ENCODE assay signal across 23 cellular contexts in the genomic region with DNA sequence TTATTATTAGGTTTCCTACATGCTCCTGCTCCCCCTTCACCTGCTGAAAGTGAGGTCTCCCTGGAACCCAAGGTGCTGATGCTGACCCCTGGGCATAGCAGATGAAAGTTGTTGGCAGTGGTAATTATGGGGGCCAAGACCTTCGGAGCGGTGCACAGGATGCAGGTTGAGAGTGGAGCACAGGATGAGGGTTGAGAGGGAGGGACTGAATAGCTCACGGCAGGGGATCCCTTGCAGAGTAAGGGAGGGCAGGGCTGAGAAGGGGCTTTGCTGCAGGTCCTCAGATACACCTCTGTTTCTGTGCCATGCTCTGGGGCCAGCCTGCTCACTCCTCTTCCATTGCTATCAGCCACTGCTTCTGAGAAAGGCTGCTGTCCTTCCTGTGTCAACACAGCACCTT.
A peak's percentile ranks its signal among the peaks of the same experiment; 100 is the strongest.
DNase-seq lines count a peak whose midpoint lies in the region; ATAC-seq and TF ChIP-seq lines count a peak whose summit lies in the region.
"Had no signal": no experiment of that assay in that cellular context is flagged by ENCODE, and none has a peak within 500 bp of the region (broad histone marks: within the 10 kb centered on the region; RNA-seq: fewer than 3 reads in every experiment).

No MANE protein-coding gene starts in this region.

- TF ChIP-seq CTCF in GM23338 (conservative IDR thresholded peaks at IDR 0.05; ENCODE audit: low read depth in 2 of 2) = no peak
- TF ChIP-seq CTCF in VCaP (conservative IDR thresholded peaks at IDR 0.05) = no peak

- no peaks in the 10 kb centered on the region for H3K36me3 Mint-ChIP-seq in GM23338 (ENCODE audit: low read depth)
- H3K36me3 Mint-ChIP-seq in effector memory CD8-positive, alpha-beta T cell (ENCODE audit: insufficient read depth) = peaks cover 8% of the 10 kb centered on the region

- DNase-seq in NCI-H345 (lab: John Stamatoyannopoulos, UW) = peak; percentile 30
- DNase-seq in NCI-H345 treated with DMSO at 0.1 percent for 48 hours (lab: John Stamatoyannopoulos, UW; ENCODE audit: unreplicated experiment) = no peak
- DNase-seq in GM23338 (ENCODE audit: low spot score) = peak; percentile 57
- DNase-seq in iPS-NIHi7 (ENCODE audit: extremely low spot score) = peak; percentile 63
- DNase-seq in NCI-H2107 (lab: John Stamatoyannopoulos, UW) = no peak
- DNase-seq in activated gamma-delta T cell (lab: John Stamatoyannopoulos, UW) = no peak
- DNase-seq in effector memory CD8-positive, alpha-beta T cell = no peak
- DNase-seq: activated CD4-positive, CD25-positive, alpha-beta regulatory T cell treated with anti-CD3 and anti-CD28 coated beads, Interleukin-2, amount 50 U/mL, for 72 hours; activated CD8-positive, alpha-beta T cell treated with anti-CD3 and anti-CD28 coated beads, Interleukin-2, amount 10 ng/mL, durations not matched to agents 7 days and 5 days; cerebellar nuclear complex; NCI-H1694; NCI-H2171 treated with DMSO at 0.1 percent for 48 hours; NCI-H82; pancreas; retina; SK-N-SH; stimulated activated CD4-positive, alpha-beta T cell treated with anti-CD3 and anti-CD28 coated beads, Interleukin-1b, Interleukin-23, amount 100 ng/mL, for 48 hours had no signal

- H3K27ac Mint-ChIP-seq in GM23338 = no peak overlapping the region
- H3K27ac Mint-ChIP-seq in effector memory CD8-positive, alpha-beta T cell = no peak overlapping the region
- H3K27ac Mint-ChIP-seq: activated CD8-positive, alpha-beta T cell treated with anti-CD3 and anti-CD28 coated beads, Interleukin-2, amount 10 ng/mL, durations not matched to agents 7 days and 5 days; T-helper 1 cell treated with Interleukin-12 subunit alpha and Interleukin-12 subunit beta and Interleukin-4 antibody, amounts not matched to agents 30 μg/mL and 1 μg/mL, for 36 hours had no signal

- H3K27me3 Mint-ChIP-seq in GM23338 (ENCODE audit: insufficient read depth, low read depth, poor library complexity) = peaks cover 6% of the 10 kb centered on the region
- H3K27me3 Mint-ChIP-seq in effector memory CD8-positive, alpha-beta T cell = no peaks in the 10 kb centered on the region

- H3K4me3 ChIP-seq in GM23338 = no peak overlapping the region
- H3K4me3 ChIP-seq: A549, pancreas, smooth muscle cell, tibial nerve had no signal

- peak; percentile 89 for ATAC-seq in GM23338
- no peak for ATAC-seq in effector memory CD8-positive, alpha-beta T cell (replicated peaks)
- ATAC-seq: A549; activated CD8-positive, alpha-beta T cell treated with anti-CD3 and anti-CD28 coated beads, Interleukin-2, amount 10 ng/mL, durations not matched to agents 7 days and 5 days; HCT116; pancreas had no signal

- H4K20me1 ChIP-seq in GM23338 (replicated peaks; ENCODE audit: insufficient read depth) = no peaks in the 10 kb centered on the region

- H3K27ac ChIP-seq in GM23338 (ENCODE audit: low read depth) (no peak overlapping the region), VCaP (peak overlapping the region; percentile 14; the same call in 1 of the 2 replicates)
- H3K27ac ChIP-seq: A549, pancreas, tibial nerve had no signal

- H3K9me3 Mint-ChIP-seq in GM23338 = no peaks in the 10 kb centered on the region
- no peaks in the 10 kb centered on the region for H3K9me3 Mint-ChIP-seq in effector memory CD8-positive, alpha-beta T cell
- H3K9me3 Mint-ChIP-seq: T-helper 1 cell treated with Interleukin-12 subunit alpha and Interleukin-12 subunit beta and Interleukin-4 antibody, amounts not matched to agents 30 μg/mL and 1 μg/mL, for 36 hours had no signal

- H3K4me1 ChIP-seq in GM23338 (ENCODE audit: insufficient read depth) = peaks cover 18% of the 10 kb centered on the region; the same call in 1 of the 2 replicates
- H3K4me1 ChIP-seq: A549, pancreas, tibial nerve had no signal

- peaks cover 7% of the 10 kb centered on the region; the same call in 1 of the 2 replicates for H3K9me2 ChIP-seq in GM23338 (ENCODE audit: insufficient read depth)
- H3K9me2 ChIP-seq: SK-N-SH had no signal

- H3K79me2 ChIP-seq in GM23338 (replicated peaks; ENCODE audit: insufficient read depth) = no peaks in the 10 kb centered on the region

- no peaks in the 10 kb centered on the region for H3K36me3 ChIP-seq in GM23338 (ENCODE audit: insufficient read depth)
- H3K36me3 ChIP-seq: pancreas, tibial nerve had no signal

- no peaks in the 10 kb centered on the region for H3K27me3 ChIP-seq in GM23338 (ENCODE audit: insufficient read depth)
- H3K27me3 ChIP-seq: pancreas, tibial nerve had no signal

- H3K4me3 Mint-ChIP-seq in GM23338 = no peak overlapping the region
- H3K4me3 Mint-ChIP-seq in effector memory CD8-positive, alpha-beta T cell = no peak overlapping the region
- H3K4me3 Mint-ChIP-seq: activated CD8-positive, alpha-beta T cell treated with anti-CD3 and anti-CD28 coated beads, Interleukin-2, amount 10 ng/mL, durations not matched to agents 7 days and 5 days; T-helper 1 cell treated with Interleukin-12 subunit alpha and Interleukin-12 subunit beta and Interleukin-4 antibody, amounts not matched to agents 30 μg/mL and 1 μg/mL, for 36 hours had no signal

- peaks cover 34% of the 10 kb centered on the region for H3K4me1 Mint-ChIP-seq in GM23338
- peaks cover 0 to 6% of the 10 kb centered on the region in 2 donors for H3K4me1 Mint-ChIP-seq in effector memory CD8-positive, alpha-beta T cell (ENCODE audit: low read depth in 2 of 2)

- H2AFZ ChIP-seq in GM23338 = no peak overlapping the region

- H3K4me2 ChIP-seq in GM23338 = peak overlapping the region; percentile 52
- H3K4me2 ChIP-seq: A549, SK-N-SH, smooth muscle cell had no signal

- peaks cover 4% of the 10 kb centered on the region; the same call in 1 of the 2 replicates for H3F3A ChIP-seq in GM23338 (replicated peaks; ENCODE audit: low read depth)

TF ChIP-seq in GM23338, 12 proteins besides CTCF, POLR2A, EP300 and RAD21 (continues in another document):
- TF ChIP-seq ZNF331 (CRISPR knock-in tag; IDR thresholded peaks at IDR 0.05; ENCODE audit: low read depth) = no peak
- TF ChIP-seq, protein P1, sequence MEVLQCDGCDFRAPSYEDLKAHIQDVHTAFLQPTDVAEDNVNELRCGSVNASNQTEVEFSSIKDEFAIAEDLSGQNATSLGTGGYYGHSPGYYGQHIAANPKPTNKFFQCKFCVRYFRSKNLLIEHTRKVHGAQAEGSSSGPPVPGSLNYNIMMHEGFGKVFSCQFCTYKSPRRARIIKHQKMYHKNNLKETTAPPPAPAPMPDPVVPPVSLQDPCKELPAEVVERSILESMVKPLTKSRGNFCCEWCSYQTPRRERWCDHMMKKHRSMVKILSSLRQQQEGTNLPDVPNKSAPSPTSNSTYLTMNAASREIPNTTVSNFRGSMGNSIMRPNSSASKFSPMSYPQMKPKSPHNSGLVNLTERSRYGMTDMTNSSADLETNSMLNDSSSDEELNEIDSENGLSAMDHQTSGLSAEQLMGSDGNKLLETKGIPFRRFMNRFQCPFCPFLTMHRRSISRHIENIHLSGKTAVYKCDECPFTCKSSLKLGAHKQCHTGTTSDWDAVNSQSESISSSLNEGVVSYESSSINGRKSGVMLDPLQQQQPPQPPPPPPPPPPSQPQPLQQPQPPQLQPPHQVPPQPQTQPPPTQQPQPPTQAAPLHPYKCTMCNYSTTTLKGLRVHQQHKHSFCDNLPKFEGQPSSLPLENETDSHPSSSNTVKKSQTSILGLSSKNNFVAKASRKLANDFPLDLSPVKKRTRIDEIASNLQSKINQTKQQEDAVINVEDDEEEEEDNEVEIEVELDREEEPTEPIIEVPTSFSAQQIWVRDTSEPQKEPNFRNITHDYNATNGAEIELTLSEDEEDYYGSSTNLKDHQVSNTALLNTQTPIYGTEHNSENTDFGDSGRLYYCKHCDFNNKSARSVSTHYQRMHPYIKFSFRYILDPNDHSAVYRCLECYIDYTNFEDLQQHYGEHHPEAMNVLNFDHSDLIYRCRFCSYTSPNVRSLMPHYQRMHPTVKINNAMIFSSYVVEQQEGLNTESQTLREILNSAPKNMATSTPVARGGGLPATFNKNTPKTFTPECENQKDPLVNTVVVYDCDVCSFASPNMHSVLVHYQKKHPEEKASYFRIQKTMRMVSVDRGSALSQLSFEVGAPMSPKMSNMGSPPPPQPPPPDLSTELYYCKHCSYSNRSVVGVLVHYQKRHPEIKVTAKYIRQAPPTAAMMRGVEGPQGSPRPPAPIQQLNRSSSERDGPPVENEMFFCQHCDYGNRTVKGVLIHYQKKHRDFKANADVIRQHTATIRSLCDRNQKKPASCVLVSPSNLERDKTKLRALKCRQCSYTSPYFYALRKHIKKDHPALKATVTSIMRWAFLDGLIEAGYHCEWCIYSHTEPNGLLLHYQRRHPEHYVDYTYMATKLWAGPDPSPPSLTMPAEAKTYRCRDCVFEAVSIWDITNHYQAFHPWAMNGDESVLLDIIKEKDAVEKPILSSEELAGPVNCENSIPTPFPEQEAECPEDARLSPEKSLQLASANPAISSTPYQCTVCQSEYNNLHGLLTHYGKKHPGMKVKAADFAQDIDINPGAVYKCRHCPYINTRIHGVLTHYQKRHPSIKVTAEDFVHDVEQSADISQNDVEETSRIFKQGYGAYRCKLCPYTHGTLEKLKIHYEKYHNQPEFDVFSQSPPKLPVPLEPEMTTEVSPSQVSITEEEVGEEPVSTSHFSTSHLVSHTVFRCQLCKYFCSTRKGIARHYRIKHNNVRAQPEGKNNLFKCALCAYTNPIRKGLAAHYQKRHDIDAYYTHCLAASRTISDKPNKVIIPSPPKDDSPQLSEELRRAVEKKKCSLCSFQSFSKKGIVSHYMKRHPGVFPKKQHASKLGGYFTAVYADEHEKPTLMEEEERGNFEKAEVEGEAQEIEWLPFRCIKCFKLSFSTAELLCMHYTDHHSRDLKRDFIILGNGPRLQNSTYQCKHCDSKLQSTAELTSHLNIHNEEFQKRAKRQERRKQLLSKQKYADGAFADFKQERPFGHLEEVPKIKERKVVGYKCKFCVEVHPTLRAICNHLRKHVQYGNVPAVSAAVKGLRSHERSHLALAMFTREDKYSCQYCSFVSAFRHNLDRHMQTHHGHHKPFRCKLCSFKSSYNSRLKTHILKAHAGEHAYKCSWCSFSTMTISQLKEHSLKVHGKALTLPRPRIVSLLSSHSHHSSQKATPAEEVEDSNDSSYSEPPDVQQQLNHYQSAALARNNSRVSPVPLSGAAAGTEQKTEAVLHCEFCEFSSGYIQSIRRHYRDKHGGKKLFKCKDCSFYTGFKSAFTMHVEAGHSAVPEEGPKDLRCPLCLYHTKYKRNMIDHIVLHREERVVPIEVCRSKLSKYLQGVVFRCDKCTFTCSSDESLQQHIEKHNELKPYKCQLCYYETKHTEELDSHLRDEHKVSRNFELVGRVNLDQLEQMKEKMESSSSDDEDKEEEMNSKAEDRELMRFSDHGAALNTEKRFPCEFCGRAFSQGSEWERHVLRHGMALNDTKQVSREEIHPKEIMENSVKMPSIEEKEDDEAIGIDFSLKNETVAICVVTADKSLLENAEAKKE (CRISPR knock-in tag; IDR thresholded peaks at IDR 0.05) = no peak

Comparison
In these comparisons a context has a peak if more than half of its experiments do, and no peak if none do; other contexts are left out.
1. DNase-seq: peak in NCI-H345 (single experiment), GM23338 (single experiment) and iPS-NIHi7 (single experiment); none in NCI-H345 treated with DMSO at 0.1 percent for 48 hours (single experiment), NCI-H2107 (single experiment), activated gamma-delta T cell (single experiment) and effector memory CD8-positive, alpha-beta T cell (0 of 3).